Comparison of ENCODE assay signal across 10 cellular contexts in genomic region chr13:19575230-19575629, GRCh38. TPM values are rescaled to one million over a fixed set of nuclear protein-coding genes. Genes with fewer than 3 reads are reported as not detected.
"Had no signal": no experiment of that assay in that cellular context is flagged by ENCODE, and none has a peak within 500 bp of the region (broad histone marks: within the 10 kb centered on the region; RNA-seq: fewer than 3 reads in every experiment).

No MANE protein-coding gene starts in this region.

- ATAC-seq: GM23338 had no signal

- H3K27ac Mint-ChIP-seq: GM23338, H9, IgD-negative memory B cell had no signal

- H3K4me3 Mint-ChIP-seq: GM23338, H9, IgD-negative memory B cell had no signal

- H3K4me2 ChIP-seq: GM23338, KMS-11 had no signal

- H2AFZ ChIP-seq: GM23338 had no signal

- H3K4me3 ChIP-seq: GM23338 had no signal

- FAIRE-seq: H1, H54, HTR-8/SVneo had no signal

- H3K4me1 Mint-ChIP-seq: GM23338, H9, IgD-negative memory B cell had no signal

- H3K27ac ChIP-seq: KMS-11 had no signal

- H3K9ac ChIP-seq: KMS-11 had no signal

- DNase-seq: H9, HCEC 1CT, KBM-7 had no signal

RNA-seq across cellular contexts. Expression of gene TPTE2, which starts 13.9 kb away (rescaled TPM):
- total RNA-seq: GM23338, H1, H9, HT-29 had no signal
- polyA plus RNA-seq: GM23338, H1, IgD-negative memory B cell had no signal
